16 cellular contexts compared by ENCODE assay signal in genomic region chr14:69327507-69327906, GRCh38.
A peak's percentile ranks its signal among the peaks of the same experiment; 100 is the strongest.
DNase-seq lines count a peak whose midpoint lies in the region; ATAC-seq and TF ChIP-seq lines count a peak whose summit lies in the region.
"Had no signal": no experiment of that assay in that cellular context is flagged by ENCODE, and none has a peak within 500 bp of the region (broad histone marks: within the 10 kb centered on the region; RNA-seq: fewer than 3 reads in every experiment).

No MANE protein-coding gene starts in this region.

- peaks cover 0 to 30% (median 0%) of the 10 kb centered on the region in 7 donors for H3K27me3 ChIP-seq in spleen (replicated peaks in 1 of 7)

- H3K9me3 ChIP-seq in spleen: no peaks in the 10 kb centered on the region

- no peak overlapping the region for H3K4me3 ChIP-seq in spleen

- H3K36me3 ChIP-seq in spleen: no peaks in the 10 kb centered on the region

- no peak for TF ChIP-seq POLR2A in spleen (IDR thresholded peaks at IDR 0.05)

- no peak for ATAC-seq in natural killer cell
- ATAC-seq in natural killer cell treated with Interleukin-12 subunit alpha and Interleukin-12 subunit beta and Interleukin-15 and Interleukin-18, amount 100 ng/mL, for 72 hours: no peak
- no peak for ATAC-seq in HG03025 (IDR thresholded peaks at IDR 0.05; ENCODE audit: low FRiP score, unreplicated experiment)
- ATAC-seq in GM19351 (IDR thresholded peaks at IDR 0.05; ENCODE audit: unreplicated experiment): no peak
- ATAC-seq in HG02571 (IDR thresholded peaks at IDR 0.05; ENCODE audit: unreplicated experiment): no peak

- no peaks in the 10 kb centered on the region for H3K36me3 Mint-ChIP-seq in natural killer cell
- no peaks in the 10 kb centered on the region for H3K36me3 Mint-ChIP-seq in natural killer cell treated with Interleukin-12 subunit alpha and Interleukin-12 subunit beta and Interleukin-15 and Interleukin-18, amount 100 ng/mL, for 72 hours

- 75 to 91% (median 85%) methylated on average over 5 of the region's 5 CpGs for WGBS in spleen, 5 donors

- TF ChIP-seq CTCF in natural killer cell (IDR thresholded peaks at IDR 0.05): no peak
- no peak for TF ChIP-seq CTCF in spleen (IDR thresholded peaks at IDR 0.05 in 8 of 11, conservative IDR thresholded peaks at IDR 0.05 in 3 of 11)

- peaks cover 0 to 5% of the 10 kb centered on the region in 2 donors for H3K27me3 Mint-ChIP-seq in natural killer cell (ENCODE audit: low read depth in 2 of 2)
- peaks cover 0 to 3% of the 10 kb centered on the region in 2 donors for H3K27me3 Mint-ChIP-seq in natural killer cell treated with Interleukin-12 subunit alpha and Interleukin-12 subunit beta and Interleukin-15 and Interleukin-18, amount 100 ng/mL, for 72 hours

- H3K9me3 Mint-ChIP-seq in natural killer cell: no peaks in the 10 kb centered on the region
- no peaks in the 10 kb centered on the region for H3K9me3 Mint-ChIP-seq in natural killer cell treated with Interleukin-12 subunit alpha and Interleukin-12 subunit beta and Interleukin-15 and Interleukin-18, amount 100 ng/mL, for 72 hours

- no peaks in the 10 kb centered on the region for H3K4me1 Mint-ChIP-seq in natural killer cell
- H3K4me1 Mint-ChIP-seq in natural killer cell treated with Interleukin-12 subunit alpha and Interleukin-12 subunit beta and Interleukin-15 and Interleukin-18, amount 100 ng/mL, for 72 hours (ENCODE audit: low read depth in 2 of 2): no peaks in the 10 kb centered on the region

- no peak overlapping the region for H3K27ac ChIP-seq in spleen
- H3K27ac ChIP-seq: C4-2B, KMS-11 had no signal

- no peak overlapping the region for H3K4me3 Mint-ChIP-seq in natural killer cell
- H3K4me3 Mint-ChIP-seq in natural killer cell treated with Interleukin-12 subunit alpha and Interleukin-12 subunit beta and Interleukin-15 and Interleukin-18, amount 100 ng/mL, for 72 hours: no peak overlapping the region

- H3K4me1 ChIP-seq in spleen: no peaks in the 10 kb centered on the region

- no peak overlapping the region for H3K27ac Mint-ChIP-seq in natural killer cell
- no peak overlapping the region for H3K27ac Mint-ChIP-seq in natural killer cell treated with Interleukin-12 subunit alpha and Interleukin-12 subunit beta and Interleukin-15 and Interleukin-18, amount 100 ng/mL, for 72 hours

- intact Hi-C loops in natural killer cell (cut with micrococcal nuclease) (no loop called here), spleen (cut with DNase I; ENCODE audit: low total_unique reads) (no loop called here)

- DNase-seq in natural killer cell (peak; percentile 10), islet precursor cell (peak; percentile 50), spleen (peak; percentile 32)
- no peak for DNase-seq in natural killer cell treated with Interleukin-12 subunit alpha and Interleukin-12 subunit beta and Interleukin-15 and Interleukin-18, amount 100 ng/mL, for 72 hours (ENCODE audit: low spot score)
- DNase-seq: DMS79, MV-4-11, NCI-H1694 treated with DMSO at 0.1 percent for 48 hours, NCI-H2107, NCI-H510A, NCI-H748 treated with DMSO at 0.1 percent for 48 hours, SIG-M5 had no signal
